10 cellular contexts compared by ENCODE assay signal in genomic region chr1:162632234-162632666, GRCh38. TPM values are rescaled to one million over a fixed set of nuclear protein-coding genes. Genes with fewer than 3 reads are reported as not detected.
DNase-seq lines count a peak whose midpoint lies in the region; ATAC-seq and FAIRE-seq lines count a peak whose summit lies in the region.
"Had no signal": no experiment of that assay in that cellular context is flagged by ENCODE, and none has a peak within 500 bp of the region (broad histone marks: within the 10 kb centered on the region; RNA-seq: fewer than 3 reads in every experiment).

Gene DDR2, plus strand, starts transcription at chr1:162632464. Its CDS starts 86,600 bp downstream, at chr1:162719064.

- FAIRE-seq in A204.1 (lab: Jason Lieb, UNC) = peak; percentile 100

- H3K27ac ChIP-seq in esophagus (ENCODE audit: low read depth in 2 of 2, low read length in 1 of 2) = peak within 1 kb of the TSS; percentile 78 to 79
- H3K27ac ChIP-seq: BLaER1 treated with 17β-estradiol and CSF1 and Interleukin-3, amounts not matched to agents 10 nM and 100 nM had no signal

- DNase-seq in NCI-H226 = peak; percentile 81
- DNase-seq in myocyte (ENCODE audit: low read depth) = peak; percentile 93
- no peak for DNase-seq in cerebellar nuclear complex (lab: John Stamatoyannopoulos, UW)
- DNase-seq: activated CD4-positive, alpha-beta memory T cell treated with anti-CD3 and anti-CD28 coated beads, Interleukin-2, amount 10 ng/mL, durations not matched to agents 7 days and 5 days had no signal

- H3K36me3 ChIP-seq in esophagus (ENCODE audit: control insufficient read depth in 2 of 2, insufficient read depth in 2 of 2, low read length in 1 of 2) = no peaks in the 10 kb centered on the region
- H3K36me3 ChIP-seq: BLaER1 treated with 17β-estradiol and CSF1 and Interleukin-3, amounts not matched to agents 10 nM and 100 nM had no signal

- H3K4me1 ChIP-seq in esophagus (ENCODE audit: control insufficient read depth in 2 of 2, insufficient read depth in 2 of 2, low read length in 1 of 2) = no peaks in the 10 kb centered on the region
- H3K4me1 ChIP-seq: BLaER1 treated with 17β-estradiol and CSF1 and Interleukin-3, amounts not matched to agents 10 nM and 100 nM had no signal

- H3K9me3 ChIP-seq in esophagus (ENCODE audit: control insufficient read depth in 2 of 2, insufficient read depth in 1 of 2, low read depth in 1 of 2, low read length in 1 of 2) = no peaks in the 10 kb centered on the region
- H3K9me3 ChIP-seq: BLaER1 treated with 17β-estradiol and CSF1 and Interleukin-3, amounts not matched to agents 10 nM and 100 nM had no signal

- ATAC-seq in GM18861 (IDR thresholded peaks at IDR 0.05; ENCODE audit: unreplicated experiment) = no peak
- no peak for ATAC-seq in HG02970 (IDR thresholded peaks at IDR 0.05; ENCODE audit: low FRiP score, unreplicated experiment)
- ATAC-seq in HG02588 (IDR thresholded peaks at IDR 0.05; ENCODE audit: unreplicated experiment) = no peak

- H3K27me3 ChIP-seq in esophagus (ENCODE audit: control insufficient read depth in 1 of 2, insufficient read depth in 2 of 2, low read length in 2 of 2) = no peaks in the 10 kb centered on the region
- H3K27me3 ChIP-seq: BLaER1 treated with 17β-estradiol and CSF1 and Interleukin-3, amounts not matched to agents 10 nM and 100 nM had no signal

- WGBS in esophagus, 2 donors = 48 to 63% methylated on average over 4 of the region's 4 CpGs

- peak within 1 kb of the TSS; percentile 30 to 47 for H3K4me3 ChIP-seq in esophagus (ENCODE audit: low read depth in 1 of 2, low read length in 2 of 2)
- H3K4me3 ChIP-seq: BLaER1 treated with 17β-estradiol and CSF1 and Interleukin-3, amounts not matched to agents 10 nM and 100 nM had no signal

RNA-seq across cellular contexts. Expression of gene DDR2, which starts in this region (rescaled TPM):
- polyA plus RNA-seq in esophagus = 1 to 10 TPM; 2.8 to 4.0 TPM
- total RNA-seq in myocyte = 51.4 and 65.3 TPM in 2 replicates
- polyA plus RNA-seq in myocyte (2012) = 43.2 TPM

Comparison
In these comparisons a context has a peak if more than half of its experiments do, and no peak if none do; other contexts are left out.
1. DNase-seq: peak in NCI-H226 (single experiment) and myocyte (single experiment); none in cerebellar nuclear complex (0 of 2).